Comparison of ENCODE assay signal across 22 cellular contexts in genomic region chr6:159068904-159069578, GRCh38. TPM values are rescaled to one million over a fixed set of nuclear protein-coding genes. Genes with fewer than 3 reads are reported as not detected.
DNase-seq lines count a peak whose midpoint lies in the region; ATAC-seq and TF ChIP-seq lines count a peak whose summit lies in the region.
"Had no signal": no experiment of that assay in that cellular context is flagged by ENCODE, and none has a peak within 500 bp of the region (broad histone marks: within the 10 kb centered on the region; RNA-seq: fewer than 3 reads in every experiment).

No MANE protein-coding gene starts in this region.

- in situ Hi-C loops in HAP-1 (cut with MboI; ENCODE audit: low sequenced_read_pairs) = no loop called here

- DNase-seq in activated naive CD4-positive, alpha-beta T cell treated with anti-CD3 and anti-CD28 coated beads, Interleukin-2, amount 10 ng/mL, durations not matched to agents 7 days and 5 days = no peak
- no peak for DNase-seq in activated naive CD4-positive, alpha-beta T cell (lab: John Stamatoyannopoulos, UW)
- DNase-seq in OCI-LY7 (ENCODE audit: low spot score) = no peak
- DNase-seq in iPS-NIHi7 (ENCODE audit: extremely low spot score) = peak; percentile 71
- no peak for DNase-seq in spleen
- DNase-seq in HAP-1 (ENCODE audit: low spot score in 2 of 2) = no peak
- DNase-seq in occipital lobe (lab: John Stamatoyannopoulos, UW) = no peak
- DNase-seq: activated CD4-positive, CD25-positive, alpha-beta regulatory T cell; activated CD8-positive, alpha-beta memory T cell treated with anti-CD3 and anti-CD28 coated beads for 24 hours; dermis blood vessel endothelial cell; gastrocnemius medialis; HCEC 1CT; Kasumi-1; naive thymus-derived CD4-positive, alpha-beta T cell; NCI-H748 treated with DMSO at 0.1 percent for 48 hours; right lobe of liver; stimulated activated naive CD4-positive, alpha-beta T cell treated with Interleukin-2 at 50 U/mL for 16 hours; transverse colon had no signal

- POLR2A ChIA-PET in OCI-LY7 (lab: Charles Lee) = no interaction called here

- 57 to 64% (median 58%) methylated on average over 16 to 17 of the region's 17 CpGs for WGBS in spleen, 5 donors

- BruUV-seq in OCI-LY7 (replicated peaks; lab: Mats Ljungman, UMichigan) = no TSS peak

- peaks cover 15% of the 10 kb centered on the region for H3K4me1 ChIP-seq in OCI-LY7 (ENCODE audit: insufficient read depth, low read length, poor library complexity, severe bottlenecking)
- H3K4me1 ChIP-seq in spleen = peaks cover 0 to 57% (median 26%) of the 10 kb centered on the region in 6 donors
- no peaks in the 10 kb centered on the region for H3K4me1 ChIP-seq in HAP-1
- H3K4me1 ChIP-seq: A549, gastrocnemius medialis, right lobe of liver, transverse colon had no signal

- H3K27ac ChIP-seq in OCI-LY7 (ENCODE audit: low read depth, low read length, poor library complexity, severe bottlenecking) = no peak overlapping the region
- H3K27ac ChIP-seq in spleen = peak overlapping the region in 5 of 8 donors; percentile 28 to 93 (median 39)
- H3K27ac ChIP-seq: A549, C4-2B, gastrocnemius medialis, right lobe of liver, transverse colon had no signal

- H3K4me2 ChIP-seq in OCI-LY7 (ENCODE audit: low read length) = no peak overlapping the region
- H3K4me2 ChIP-seq: A549 had no signal

- H3K9me2 ChIP-seq in OCI-LY7 (ENCODE audit: insufficient read depth, low read length) = no peaks in the 10 kb centered on the region

- CTCF ChIA-PET in activated naive CD4-positive, alpha-beta T cell treated with anti-CD3 and anti-CD28 coated beads, Interleukin-2, amount 10 ng/mL, durations not matched to agents 7 days and 5 days (lab: Charles Lee) = interaction anchor here (1.8 kb wide), 1 partner anchor 35 kb away, joined by 6 read pairs; no protein-coding TSS in a partner anchor
- CTCF ChIA-PET in OCI-LY7 (lab: Charles Lee; ENCODE audit: unreplicated experiment) = no interaction called here

- 0 out of 2 replicates have a peak overlapping the region, but pooled peaks have one; percentile 15 for H2AFZ ChIP-seq in OCI-LY7 (ENCODE audit: low read length)

- peak overlapping the region; percentile 82 for H3K27ac Mint-ChIP-seq in activated naive CD4-positive, alpha-beta T cell treated with anti-CD3 and anti-CD28 coated beads, Interleukin-2, amount 10 ng/mL, durations not matched to agents 7 days and 5 days

- TF ChIP-seq CTCF in OCI-LY7 (conservative IDR thresholded peaks at IDR 0.05; ENCODE audit: low read length) (no peak), spleen (IDR thresholded peaks at IDR 0.05 in 8 of 11, conservative IDR thresholded peaks at IDR 0.05 in 3 of 11) (no peak)

- H3K9me3 ChIP-seq in OCI-LY7 (ENCODE audit: low read length) (0 out of 2 replicates have a peak, but pooled peaks cover 4% of the 10 kb centered on the region), spleen (no peaks in the 10 kb centered on the region), HAP-1 (no peaks in the 10 kb centered on the region)
- H3K9me3 ChIP-seq: A549, gastrocnemius medialis, right lobe of liver, transverse colon had no signal

- ATAC-seq in GM21447 (IDR thresholded peaks at IDR 0.05; ENCODE audit: unreplicated experiment) = no peak
- ATAC-seq: A549; gastrocnemius medialis; naive thymus-derived CD4-positive, alpha-beta T cell had no signal

- TF ChIP-seq POLR2A in spleen (IDR thresholded peaks at IDR 0.05) = no peak

- intact Hi-C loops in OCI-LY7 (cut with micrococcal nuclease; ENCODE audit: unreplicated experiment) = no loop called here
- intact Hi-C loops in spleen (cut with DNase I; ENCODE audit: low total_unique reads) = no loop called here

- peaks cover 3% of the 10 kb centered on the region for H3K36me3 Mint-ChIP-seq in activated naive CD4-positive, alpha-beta T cell treated with anti-CD3 and anti-CD28 coated beads, Interleukin-2, amount 10 ng/mL, durations not matched to agents 7 days and 5 days

- H3K79me2 ChIP-seq in OCI-LY7 (ENCODE audit: insufficient read depth, low read depth, low read length) = no peaks in the 10 kb centered on the region

- no peaks in the 10 kb centered on the region for H4K20me1 ChIP-seq in OCI-LY7 (ENCODE audit: insufficient read depth, low read length)

- H3K4me3 ChIP-seq in OCI-LY7 (ENCODE audit: low read depth, low read length, poor library complexity, severe bottlenecking) = no peak overlapping the region
- no peak overlapping the region for H3K4me3 ChIP-seq in spleen
- H3K4me3 ChIP-seq in HAP-1 = no peak overlapping the region
- H3K4me3 ChIP-seq: A549, gastrocnemius medialis, lung, right lobe of liver, transverse colon had no signal

- H3K4me3 Mint-ChIP-seq in activated naive CD4-positive, alpha-beta T cell treated with anti-CD3 and anti-CD28 coated beads, Interleukin-2, amount 10 ng/mL, durations not matched to agents 7 days and 5 days = no peak overlapping the region

- H3K27me3 ChIP-seq in spleen (replicated peaks in 1 of 7) (no peaks in the 10 kb centered on the region), HAP-1 (ENCODE audit: low read depth) (peaks cover 4% of the 10 kb centered on the region)
- H3K27me3 ChIP-seq: gastrocnemius medialis, right lobe of liver, transverse colon had no signal

- H3K36me3 ChIP-seq in OCI-LY7 (ENCODE audit: insufficient read depth, low read length) (no peaks in the 10 kb centered on the region; the same call in 1 of the 2 replicates), spleen (no peaks in the 10 kb centered on the region), HAP-1 (replicated peaks) (no peaks in the 10 kb centered on the region)
- H3K36me3 ChIP-seq: gastrocnemius medialis, right lobe of liver, transverse colon had no signal

- peaks cover 19% of the 10 kb centered on the region for H3K4me1 Mint-ChIP-seq in activated naive CD4-positive, alpha-beta T cell treated with anti-CD3 and anti-CD28 coated beads, Interleukin-2, amount 10 ng/mL, durations not matched to agents 7 days and 5 days

- peaks cover 46% of the 10 kb centered on the region for H3K27me3 Mint-ChIP-seq in activated naive CD4-positive, alpha-beta T cell treated with anti-CD3 and anti-CD28 coated beads, Interleukin-2, amount 10 ng/mL, durations not matched to agents 7 days and 5 days

- H3K9me3 Mint-ChIP-seq in activated naive CD4-positive, alpha-beta T cell treated with anti-CD3 and anti-CD28 coated beads, Interleukin-2, amount 10 ng/mL, durations not matched to agents 7 days and 5 days = no peaks in the 10 kb centered on the region
- H3K9me3 Mint-ChIP-seq: naive thymus-derived CD4-positive, alpha-beta T cell had no signal

RNA-seq across cellular contexts. Expression of gene TAGAP, which starts 24.2 kb away (rescaled TPM):
- total RNA-seq in OCI-LY7 (2014; rRNA removed; shearing (Covaris generic)) = 25.4 and 30.7 TPM in 2 replicates
- total RNA-seq in OCI-LY7 (2022) (22.7 and 23.6 TPM in 2 replicates), spleen (10 to 100 TPM; 39.6 to 63.9 (median 49.2) TPM), occipital lobe (1.4 TPM)
- 10 to 100 TPM; 13.6 to 21.9 (median 15.7) TPM for polyA plus RNA-seq in spleen
- total RNA-seq: dermis blood vessel endothelial cell had no signal
- polyA plus RNA-seq: A549 had no signal
